ENCODE assay signal across 17 cellular contexts in genomic region chr18:77118256-77119090, GRCh38. TPM values are rescaled to one million over a fixed set of nuclear protein-coding genes. Genes with fewer than 3 reads are reported as not detected.
DNase-seq lines count a peak whose midpoint lies in the region; ATAC-seq, FAIRE-seq and TF ChIP-seq lines count a peak whose summit lies in the region.
"Had no signal": no experiment of that assay in that cellular context is flagged by ENCODE, and none has a peak within 500 bp of the region (broad histone marks: within the 10 kb centered on the region; RNA-seq: fewer than 3 reads in every experiment).

No MANE protein-coding gene starts in this region.

- WGBS in GM12878 (ENCODE audit: insufficient coverage, insufficient replicate concordance, low lambda C conversion rate, missing lambda C conversion rate), result 98% methylated on average over 10 of the region's 12 CpGs

- POLR2A ChIA-PET in CD4-positive, alpha-beta memory T cell (lab: Charles Lee; ENCODE audit: partially characterized antibody), result interaction anchor here (7.5 kb wide), 1 partner anchor 13 kb away, joined by 51 read pairs; the partner anchor contains the start of gene MBP
- POLR2A ChIA-PET in HEK293 (lab: Yijun Ruan, JAX) (no interaction called here), GM12878 (lab: Charles Lee) (no interaction called here)

- peak overlapping the region in 5 of 8 donors; percentile 24 to 68 (median 62) for H3K4me3 Mint-ChIP-seq in CD4-positive, alpha-beta memory T cell
- H3K4me3 Mint-ChIP-seq in natural killer cell treated with Interleukin-12 subunit alpha and Interleukin-12 subunit beta and Interleukin-15 and Interleukin-18, amount 100 ng/mL, for 72 hours, result peak overlapping the region; percentile 66

- no peak overlapping the region for H3K4me3 ChIP-seq in CD4-positive, alpha-beta memory T cell (ENCODE audit: low read length in 2 of 2)
- H3K4me3 ChIP-seq in HEK293 (ENCODE audit: low read depth, low read length), result no peak overlapping the region
- no peak overlapping the region for H3K4me3 ChIP-seq in GM12878
- H3K4me3 ChIP-seq: hepatocyte, skin epidermis, testis had no signal

- no peak for ATAC-seq in GM12878
- ATAC-seq in natural killer cell treated with Interleukin-12 subunit alpha and Interleukin-12 subunit beta and Interleukin-15 and Interleukin-18, amount 100 ng/mL, for 72 hours, result no peak
- no peak for ATAC-seq in sciatic nerve
- ATAC-seq in GM18909 (IDR thresholded peaks at IDR 0.05; ENCODE audit: poor library complexity, unreplicated experiment), result no peak
- no peak for ATAC-seq in HG03565 (IDR thresholded peaks at IDR 0.05; ENCODE audit: unreplicated experiment)
- ATAC-seq: left ventricle myocardium superior had no signal

- peak; percentile 23 for FAIRE-seq in GM12878 (lab: Jason Lieb, UNC)

- H3K4me1 ChIP-seq in CD4-positive, alpha-beta memory T cell (ENCODE audit: insufficient read depth, low read length), result peaks cover 93% of the 10 kb centered on the region
- H3K4me1 ChIP-seq in HEK293 (ENCODE audit: control insufficient read depth, insufficient read depth, low read length) (no peaks in the 10 kb centered on the region), GM12878 (ENCODE audit: control insufficient read depth, insufficient read depth, low read length) (peaks cover 19% of the 10 kb centered on the region)

- peaks cover 14 to 37% of the 10 kb centered on the region in 2 donors for H3K36me3 Mint-ChIP-seq in CD4-positive, alpha-beta memory T cell
- H3K36me3 Mint-ChIP-seq in natural killer cell treated with Interleukin-12 subunit alpha and Interleukin-12 subunit beta and Interleukin-15 and Interleukin-18, amount 100 ng/mL, for 72 hours, result peaks cover 13% of the 10 kb centered on the region

- no peak overlapping the region for H3K27ac ChIP-seq in CD4-positive, alpha-beta memory T cell (ENCODE audit: low read depth, low read length)
- H3K27ac ChIP-seq in HEK293 (ENCODE audit: extremely low read depth, low read depth, low read length) (no peak overlapping the region), GM12878 (ENCODE audit: control insufficient read depth, insufficient read depth) (no peak overlapping the region)
- H3K27ac ChIP-seq: C4-2B, hepatocyte, testis, WERI-Rb-1 had no signal

- no TSS peak for BruUV-seq in GM12878 (replicated peaks; lab: Mats Ljungman, UMichigan)

- TF ChIP-seq CTCF in HEK293 (tag by site-specific recombination; IDR thresholded peaks at IDR 0.05), result no peak
- TF ChIP-seq CTCF in GM12878 (IDR thresholded peaks at IDR 0.05 in 2 of 3, conservative IDR thresholded peaks at IDR 0.05 in 1 of 3; ENCODE audit: control insufficient read depth in 2 of 3, extremely low read depth in 1 of 3, insufficient read depth in 1 of 3, low read depth in 3 of 3, low read length in 3 of 3), result no peak

- in situ Hi-C loops in GM12878 (cut with MboI), result loop anchor here (25.0 kb wide), 1 partner anchor 1906 kb away; the partner anchor contains the start of genes PTGR3 and TSHZ1

- H3K9ac ChIP-seq in GM12878 (ENCODE audit: control insufficient read depth, insufficient read depth, low read length), result no peak overlapping the region
- H3K9ac ChIP-seq: SK-N-SH had no signal

- TF ChIP-seq POLR2A in GM12878 (IDR thresholded peaks at IDR 0.05; ENCODE audit: low read depth, low read length), result no peak; the same call in none of the 2 replicates

- CTCF ChIA-PET in CD4-positive, alpha-beta memory T cell (lab: Charles Lee; ENCODE audit: partially characterized antibody), result no interaction called here
- CTCF ChIA-PET in HEK293 (lab: Yijun Ruan, JAX), result no interaction called here
- CTCF ChIA-PET in GM12878 (lab: Yijun Ruan, JAX), result no interaction called here

- H3K27me3 Mint-ChIP-seq in CD4-positive, alpha-beta memory T cell, result no peaks in the 10 kb centered on the region
- H3K27me3 Mint-ChIP-seq in natural killer cell treated with Interleukin-12 subunit alpha and Interleukin-12 subunit beta and Interleukin-15 and Interleukin-18, amount 100 ng/mL, for 72 hours, result no peaks in the 10 kb centered on the region

- SMC1A ChIA-PET in GM12878 (lab: Charles Lee; ENCODE audit: uncharacterized antibody, unreplicated experiment), result no interaction called here

- H3K4me2 ChIP-seq in GM12878 (ENCODE audit: control insufficient read depth, insufficient read depth), result no peak overlapping the region; the same call in 1 of the 2 replicates
- H3K4me2 ChIP-seq: hepatocyte, SK-N-SH had no signal

- 0 out of 2 replicates have a peak, but pooled peaks cover 3% of the 10 kb centered on the region for H4K20me1 ChIP-seq in GM12878 (ENCODE audit: control insufficient read depth, insufficient read depth)

- no peaks in the 10 kb centered on the region for H3K27me3 ChIP-seq in CD4-positive, alpha-beta memory T cell (ENCODE audit: insufficient read depth, low read length)
- no peaks in the 10 kb centered on the region for H3K27me3 ChIP-seq in GM12878 (replicated peaks in 1 of 2; ENCODE audit: control insufficient read depth in 2 of 2, insufficient read depth in 2 of 2, low read length in 1 of 2)
- H3K27me3 ChIP-seq: hepatocyte, testis had no signal

- no peak overlapping the region for H2AFZ ChIP-seq in GM12878 (ENCODE audit: control insufficient read depth, low read depth, low read length)
- H2AFZ ChIP-seq: hepatocyte had no signal

- H3K9me3 Mint-ChIP-seq in CD4-positive, alpha-beta memory T cell, result no peaks in the 10 kb centered on the region
- peaks cover 4% of the 10 kb centered on the region for H3K9me3 Mint-ChIP-seq in natural killer cell treated with Interleukin-12 subunit alpha and Interleukin-12 subunit beta and Interleukin-15 and Interleukin-18, amount 100 ng/mL, for 72 hours

- TF ChIP-seq EP300 in GM12878 (IDR thresholded peaks at IDR 0.05; ENCODE audit: borderline replicate concordance in 1 of 2, control insufficient read depth in 1 of 2, low read depth in 2 of 2, low read length in 2 of 2), result no peak

- peaks cover 57 to 95% (median 81%) of the 10 kb centered on the region in 4 donors for H3K4me1 Mint-ChIP-seq in CD4-positive, alpha-beta memory T cell
- H3K4me1 Mint-ChIP-seq in natural killer cell treated with Interleukin-12 subunit alpha and Interleukin-12 subunit beta and Interleukin-15 and Interleukin-18, amount 100 ng/mL, for 72 hours (ENCODE audit: low read depth in 2 of 2), result peaks cover 74 to 89% of the 10 kb centered on the region in 2 donors

- no peak for DNase-seq in CD4-positive, alpha-beta memory T cell
- no peak for DNase-seq in GM12878 (ENCODE audit: low read depth, low spot score)
- DNase-seq in natural killer cell treated with Interleukin-12 subunit alpha and Interleukin-12 subunit beta and Interleukin-15 and Interleukin-18, amount 100 ng/mL, for 72 hours (ENCODE audit: low spot score), result peak; percentile 28
- no peak for DNase-seq in sciatic nerve (ENCODE audit: low spot score)
- DNase-seq in HK-2 (ENCODE audit: unreplicated experiment), result no peak
- DNase-seq: caudate nucleus, left ventricle myocardium superior, NCI-H2107, testis, WERI-Rb-1 had no signal

- TF ChIP-seq RAD21 in GM12878 (IDR thresholded peaks at IDR 0.05; ENCODE audit: insufficient read depth, low read depth, low read length), result no peak

- peak overlapping the region; percentile 71 to 95 (median 89) for H3K27ac Mint-ChIP-seq in CD4-positive, alpha-beta memory T cell
- peak overlapping the region; percentile 80 to 91 for H3K27ac Mint-ChIP-seq in natural killer cell treated with Interleukin-12 subunit alpha and Interleukin-12 subunit beta and Interleukin-15 and Interleukin-18, amount 100 ng/mL, for 72 hours

- RAD21 ChIA-PET in GM12878 (lab: Charles Lee; ENCODE audit: unreplicated experiment), result no interaction called here

- intact Hi-C loops in CD4-positive, alpha-beta memory T cell (cut with micrococcal nuclease), result no loop called here
- intact Hi-C loops in GM12878 (cut with micrococcal nuclease; ENCODE audit: unreplicated experiment), result no loop called here
- intact Hi-C loops in sciatic nerve (cut with DNase I), result loop anchor here (5.0 kb wide), 1 partner anchor 846 kb away; no protein-coding TSS in a partner anchor

- peaks cover 19% of the 10 kb centered on the region for H3K36me3 ChIP-seq in CD4-positive, alpha-beta memory T cell (ENCODE audit: insufficient read depth, low read length)
- H3K36me3 ChIP-seq in HEK293 (ENCODE audit: control insufficient read depth in 2 of 2, insufficient read depth in 1 of 2, low read length in 2 of 2) (no peaks in the 10 kb centered on the region; a peak in 1 of 3 replicates), GM12878 (ENCODE audit: control insufficient read depth in 2 of 2, insufficient read depth in 2 of 2, low read length in 1 of 2) (peaks cover 13 to 16% of the 10 kb centered on the region in 2 experiments)
- H3K36me3 ChIP-seq: WERI-Rb-1 had no signal

- H3K9me3 ChIP-seq in CD4-positive, alpha-beta memory T cell (ENCODE audit: control insufficient read depth in 1 of 2, low read length in 2 of 2), result no peaks in the 10 kb centered on the region
- H3K9me3 ChIP-seq in HEK293 (ENCODE audit: control insufficient read depth, insufficient read depth, low read depth, low read length) (no peaks in the 10 kb centered on the region), GM12878 (replicated peaks; ENCODE audit: control insufficient read depth, insufficient read depth, low read length) (no peaks in the 10 kb centered on the region; the same call in 2 of the 3 replicates)
- H3K9me3 ChIP-seq: SK-N-SH, testis had no signal

- peaks cover 76% of the 10 kb centered on the region for H3K79me2 ChIP-seq in GM12878 (ENCODE audit: control insufficient read depth, insufficient read depth, low read length)

RNA-seq across cellular contexts. Expression of gene MBP, which starts 14.1 kb away (rescaled TPM):
- 100 to 1,000 TPM; 179 to 187 TPM for total RNA-seq in CD4-positive, alpha-beta memory T cell
- polyA plus RNA-seq in CD4-positive, alpha-beta memory T cell, result 100 to 1,000 TPM in 1 of 2 donors, 10 to 100 TPM in 1; 92.2 to 119 TPM
- 143 and 147 TPM in 2 replicates for total RNA-seq in GM12878 (2013; cell fraction: nucleolus; rRNA removed)
- total RNA-seq in GM12878 (2014; rRNA removed) (41.1 and 43.2 TPM in 2 replicates), GM12878 (2014; rRNA removed; fragmentation: Illumina TruSeq; extraction: Trizol) (33.5 and 34.6 TPM in 2 replicates), GM12878 (2021) (52.5 and 55.8 TPM in 2 replicates), sciatic nerve (2,463 TPM)
- polyA plus RNA-seq in GM12878 (2011; ENCODE audit: low read depth), result 19.6 TPM
- polyA plus RNA-seq in GM12878 (2011; rRNA removed) (67.8 and 75.9 TPM in 2 replicates), GM12878 (2014; fragmentation: Illumina TruSeq; extraction: Trizol) (38.6 and 41.9 TPM in 2 replicates), GM12878 (2014; fragmentation: Nextera tagmentation; extraction: Ambion mirVana) (10 to 100 TPM; 12.2 to 13.3 TPM), GM12878 (2014; rRNA removed) (34.0 and 35.0 TPM in 2 replicates), GM12878 (2016; fragmentation: Nextera tagmentation; extraction: Ambion mirVana) (10 to 100 TPM; 42.2 to 42.4 TPM)
- 43.5 and 56.5 TPM in 2 replicates for polyA plus RNA-seq in GM12878 (2011; cell fraction: cytosol; rRNA removed)
- polyA plus RNA-seq in GM12878 (2011; cell fraction: nucleus; rRNA removed), result 42.3 and 48.6 TPM in 2 replicates
- polyA plus RNA-seq in GM12878 (2012), result 22.9 and 32.1 TPM in 2 replicates
- 65.0 and 79.1 TPM in 2 replicates for polyA minus RNA-seq in GM12878 (2011; rRNA and poly(A)+ RNA removed)
- 29.4 and 33.1 TPM in 2 replicates for polyA minus RNA-seq in GM12878 (2011; cell fraction: cytosol; rRNA and poly(A)+ RNA removed)
- 36.0 and 54.1 TPM in 2 replicates for polyA minus RNA-seq in GM12878 (2011; cell fraction: nucleus; rRNA and poly(A)+ RNA removed)
- total RNA-seq in natural killer cell treated with Interleukin-12 subunit alpha and Interleukin-12 subunit beta and Interleukin-15 and Interleukin-18, amount 100 ng/mL, for 72 hours, result 10 to 100 TPM; 62.5 to 77.6 TPM

Comparison
In these comparisons a context has a peak if more than half of its experiments do, and no peak if none do; other contexts are left out.
1. RNA of gene MBP, which starts 14.1 kb away (total RNA-seq): 2,463 TPM in sciatic nerve (single experiment); 179 to 187 TPM in CD4-positive, alpha-beta memory T cell, 62.5 to 77.6 TPM in natural killer cell treated with Interleukin-12 subunit alpha and Interleukin-12 subunit beta and Interleukin-15 and Interleukin-18, amount 100 ng/mL, for 72 hours and 33.5 to 147 TPM in GM12878; every median in the first group is over 10 times any median in the second.